8 cellular contexts compared by ENCODE assay signal in genomic region chr3:101518421-101518871, GRCh38. TPM values are rescaled to one million over a fixed set of nuclear protein-coding genes. Genes with fewer than 3 reads are reported as not detected.
A peak's percentile ranks its signal among the peaks of the same experiment; 100 is the strongest.
DNase-seq lines count a peak whose midpoint lies in the region; ATAC-seq, FAIRE-seq and TF ChIP-seq lines count a peak whose summit lies in the region.

No MANE protein-coding gene starts in this region.

- peak overlapping the region; percentile 9 to 85 (median 51) for H3K27ac Mint-ChIP-seq in IgD-negative memory B cell

- ATAC-seq in GM21619 (IDR thresholded peaks at IDR 0.05; ENCODE audit: unreplicated experiment) = peak; percentile 98

- no peaks in the 10 kb centered on the region for H3K9me3 Mint-ChIP-seq in IgD-negative memory B cell

- peak; percentile 98 for FAIRE-seq in GM12892 (lab: Jason Lieb, UNC)

- peak; percentile 65 for TF ChIP-seq POLR2A in GM12892 (IDR thresholded peaks at IDR 0.05; ENCODE audit: low read depth, low read length)

- H3K4me1 Mint-ChIP-seq in IgD-negative memory B cell = peaks cover 20 to 29% (median 22%) of the 10 kb centered on the region in 3 donors

- intact Hi-C loops in head of caudate nucleus (cut with DNase I) = no loop called here

- peaks cover 5% of the 10 kb centered on the region for H3K36me3 Mint-ChIP-seq in IgD-negative memory B cell

- H3K27me3 Mint-ChIP-seq in IgD-negative memory B cell = peaks cover 2% of the 10 kb centered on the region

- no peak overlapping the region for H3K4me3 Mint-ChIP-seq in IgD-negative memory B cell

- DNase-seq in GM12892 (ENCODE audit: insufficient read length) (peak; percentile 32), renal cortical epithelial cell (ENCODE audit: low read depth) (peak; percentile 71), NCI-H1436 treated with DMSO at 0.1 percent for 48 hours (lab: John Stamatoyannopoulos, UW) (no peak), head of caudate nucleus (no peak), NCI-H446 (lab: John Stamatoyannopoulos, UW) (no peak)
- DNase-seq in activated CD8-positive, alpha-beta memory T cell treated with anti-CD3 and anti-CD28 coated beads, Interleukin-2, amount 50 U/mL, for 48 hours = peak; percentile 68

RNA-seq across cellular contexts. Expression of gene SENP7, which starts 5.4 kb away (rescaled TPM):
- 11.3 TPM for polyA plus RNA-seq in GM12892 (2012; ENCODE audit: missing spikeins)
- polyA plus RNA-seq in IgD-negative memory B cell = 6.1 TPM
- total RNA-seq in renal cortical epithelial cell = 11.1 and 16.4 TPM in 2 replicates

RNA-seq across cellular contexts. Expression of gene TRMT10C, which starts 43.2 kb away (rescaled TPM):
- polyA plus RNA-seq in GM12892 (2012; ENCODE audit: missing spikeins) = 34.7 TPM
- polyA plus RNA-seq in IgD-negative memory B cell = 39.8 TPM
- total RNA-seq in renal cortical epithelial cell = 39.6 and 61.0 TPM in 2 replicates

RNA-seq across cellular contexts. Expression of gene PCNP, which starts 55.5 kb away (rescaled TPM):
- 125 TPM for polyA plus RNA-seq in GM12892 (2012; ENCODE audit: missing spikeins)
- 119 TPM for polyA plus RNA-seq in IgD-negative memory B cell
- 88.9 and 148 TPM in 2 replicates for total RNA-seq in renal cortical epithelial cell

Comparison
In these comparisons a context has a peak if more than half of its experiments do, and no peak if none do; other contexts are left out.
1. DNase-seq: peak in GM12892 (single experiment), activated CD8-positive, alpha-beta memory T cell treated with anti-CD3 and anti-CD28 coated beads, Interleukin-2, amount 50 U/mL, for 48 hours (single experiment) and renal cortical epithelial cell (single experiment); none in NCI-H1436 treated with DMSO at 0.1 percent for 48 hours (single experiment), head of caudate nucleus (0 of 42) and NCI-H446 (0 of 2).